ENCODE assay signal across 8 cellular contexts in genomic region chr2:172427256-172427989, GRCh38. TPM values are rescaled to one million over a fixed set of nuclear protein-coding genes. Genes with fewer than 3 reads are reported as not detected.
DNase-seq lines count a peak whose midpoint lies in the region; ATAC-seq and TF ChIP-seq lines count a peak whose summit lies in the region.

ITGA6 (plus strand) TSS chr2:172427586.

- no peaks in the 10 kb centered on the region for H3K36me3 Mint-ChIP-seq in natural killer cell treated with Interleukin-12 subunit alpha and Interleukin-12 subunit beta and Interleukin-15 and Interleukin-18, amount 100 ng/mL, for 72 hours
- H3K36me3 Mint-ChIP-seq in stimulated activated naive B cell treated with anti-CD40 and anti-IgM and Interleukin-4, amounts not matched to agents 10 μg/mL and 1 μg/mL and 100 μg/mL, for 72 hours, result no peaks in the 10 kb centered on the region

- H3K4me1 Mint-ChIP-seq in natural killer cell treated with Interleukin-12 subunit alpha and Interleukin-12 subunit beta and Interleukin-15 and Interleukin-18, amount 100 ng/mL, for 72 hours (ENCODE audit: low read depth in 2 of 2), result peaks cover 13 to 19% of the 10 kb centered on the region in 2 donors
- H3K4me1 Mint-ChIP-seq in stimulated activated naive B cell treated with anti-CD40 and anti-IgM and Interleukin-4, amounts not matched to agents 10 μg/mL and 1 μg/mL and 100 μg/mL, for 72 hours, result peaks cover 15 to 17% of the 10 kb centered on the region in 2 donors

- H3K4me3 Mint-ChIP-seq in natural killer cell treated with Interleukin-12 subunit alpha and Interleukin-12 subunit beta and Interleukin-15 and Interleukin-18, amount 100 ng/mL, for 72 hours, result peak within 1 kb of the TSS; percentile 77
- H3K4me3 Mint-ChIP-seq in stimulated activated naive B cell treated with anti-CD40 and anti-IgM and Interleukin-4, amounts not matched to agents 10 μg/mL and 1 μg/mL and 100 μg/mL, for 72 hours, result peak within 1 kb of the TSS; percentile 77 to 80

- peak within 1 kb of the TSS in 1 of 2 donors; percentile 59 for H3K27ac Mint-ChIP-seq in natural killer cell treated with Interleukin-12 subunit alpha and Interleukin-12 subunit beta and Interleukin-15 and Interleukin-18, amount 100 ng/mL, for 72 hours
- no peak within 1 kb of the TSS for H3K27ac Mint-ChIP-seq in stimulated activated naive B cell treated with anti-CD40 and anti-IgM and Interleukin-4, amounts not matched to agents 10 μg/mL and 1 μg/mL and 100 μg/mL, for 72 hours

- TF ChIP-seq CTCF in fibroblast of mammary gland (conservative IDR thresholded peaks at IDR 0.05; ENCODE audit: control insufficient read depth, insufficient read depth, low read depth, low read length), result no peak

- H3K4me3 ChIP-seq in fibroblast of mammary gland (ENCODE audit: control insufficient read depth, low read depth, low read length), result peak within 1 kb of the TSS; percentile 41

- peaks cover 0 to 6% of the 10 kb centered on the region in 2 donors for H3K27me3 Mint-ChIP-seq in natural killer cell treated with Interleukin-12 subunit alpha and Interleukin-12 subunit beta and Interleukin-15 and Interleukin-18, amount 100 ng/mL, for 72 hours
- H3K27me3 Mint-ChIP-seq in stimulated activated naive B cell treated with anti-CD40 and anti-IgM and Interleukin-4, amounts not matched to agents 10 μg/mL and 1 μg/mL and 100 μg/mL, for 72 hours, result peaks cover 28 to 70% of the 10 kb centered on the region in 2 donors

- peak; percentile 73 for DNase-seq in DMS153 (lab: John Stamatoyannopoulos, UW)
- DNase-seq in HuH-7 (ENCODE audit: low spot score), result peak; percentile 94
- peak; percentile 70 for DNase-seq in RPMI8226
- DNase-seq in activated T-helper 9 cell treated with anti-CD3 and anti-CD28 coated beads, Interleukin-2, amount 50 U/mL, for 16 hours (ENCODE audit: low read depth), result peak; percentile 73
- no peak for DNase-seq in fibroblast of mammary gland (ENCODE audit: low read depth)
- peak; percentile 86 for DNase-seq in natural killer cell treated with Interleukin-12 subunit alpha and Interleukin-12 subunit beta and Interleukin-15 and Interleukin-18, amount 100 ng/mL, for 72 hours (ENCODE audit: low spot score)
- peak; percentile 31 for DNase-seq in stimulated activated naive B cell treated with anti-CD40 and anti-IgM and Interleukin-4, amounts not matched to agents 10 μg/mL and 1 μg/mL and 100 μg/mL, for 72 hours
- DNase-seq in SHP77 (lab: John Stamatoyannopoulos, UW), result no peak

- peak; percentile 88 to 93 for ATAC-seq in natural killer cell treated with Interleukin-12 subunit alpha and Interleukin-12 subunit beta and Interleukin-15 and Interleukin-18, amount 100 ng/mL, for 72 hours
- peak; percentile 73 for ATAC-seq in stimulated activated naive B cell treated with anti-CD40 and anti-IgM and Interleukin-4, amounts not matched to agents 10 μg/mL and 1 μg/mL and 100 μg/mL, for 72 hours (replicated peaks)

- H3K9me3 Mint-ChIP-seq in natural killer cell treated with Interleukin-12 subunit alpha and Interleukin-12 subunit beta and Interleukin-15 and Interleukin-18, amount 100 ng/mL, for 72 hours, result no peaks in the 10 kb centered on the region
- no peaks in the 10 kb centered on the region for H3K9me3 Mint-ChIP-seq in stimulated activated naive B cell treated with anti-CD40 and anti-IgM and Interleukin-4, amounts not matched to agents 10 μg/mL and 1 μg/mL and 100 μg/mL, for 72 hours

RNA-seq across cellular contexts. Expression of gene ITGA6, which starts in this region (rescaled TPM):
- 10 to 100 TPM; 15.6 to 36.9 TPM for total RNA-seq in natural killer cell treated with Interleukin-12 subunit alpha and Interleukin-12 subunit beta and Interleukin-15 and Interleukin-18, amount 100 ng/mL, for 72 hours

Comparison
In these comparisons a context has a peak if more than half of its experiments do, and no peak if none do; other contexts are left out.
1. DNase-seq: peak in DMS153 (single experiment), HuH-7 (single experiment), RPMI8226 (single experiment), activated T-helper 9 cell treated with anti-CD3 and anti-CD28 coated beads, Interleukin-2, amount 50 U/mL, for 16 hours (single experiment), natural killer cell treated with Interleukin-12 subunit alpha and Interleukin-12 subunit beta and Interleukin-15 and Interleukin-18, amount 100 ng/mL, for 72 hours (single experiment) and stimulated activated naive B cell treated with anti-CD40 and anti-IgM and Interleukin-4, amounts not matched to agents 10 μg/mL and 1 μg/mL and 100 μg/mL, for 72 hours (single experiment); none in fibroblast of mammary gland (single experiment) and SHP77 (0 of 2).